Comparison of ENCODE assay signal across 10 cellular contexts in genomic region chr14:102907303-102907844, GRCh38.
"Had no signal": no experiment of that assay in that cellular context is flagged by ENCODE, and none has a peak within 500 bp of the region (broad histone marks: within the 10 kb centered on the region; RNA-seq: fewer than 3 reads in every experiment).

No MANE protein-coding gene starts in this region.

- DNase-seq: activated CD4-positive, alpha-beta T cell treated with anti-CD3 and anti-CD28 coated beads, Interleukin-2, amount 50 U/mL, for 1 hour; activated T-cell treated with anti-CD3 and anti-CD28 coated beads, Interleukin-2, amount 50 U/mL, for 1 hour; esophagus squamous epithelium; foreskin keratinocyte; ovary; stimulated activated CD4-positive, alpha-beta T cell treated with anti-CD3 and anti-CD28 coated beads, Interleukin-4, amount 100 ng/mL, for 1 hour had no signal

- H3K4me1 Mint-ChIP-seq: nephron, WTC11 had no signal

- H3K9me3 ChIP-seq: esophagus squamous epithelium, ovary had no signal

- H3K9me3 Mint-ChIP-seq: nephron had no signal

- ATAC-seq: foreskin keratinocyte, left lobe of liver, WTC11 had no signal

- H3K27ac Mint-ChIP-seq: nephron, WTC11 had no signal

- H3K4me3 Mint-ChIP-seq: nephron, WTC11 had no signal

- H3K4me3 ChIP-seq: cardiac muscle cell, esophagus squamous epithelium, ovary had no signal
